In genomic region chr10:22646291-22646926, GRCh38 we compare ENCODE assay signal across 12 cellular contexts.
DNase-seq lines count a peak whose midpoint lies in the region; ATAC-seq lines count a peak whose summit lies in the region.
"Had no signal": no experiment of that assay in that cellular context is flagged by ENCODE, and none has a peak within 500 bp of the region (broad histone marks: within the 10 kb centered on the region; RNA-seq: fewer than 3 reads in every experiment).

No MANE protein-coding gene starts in this region.

- ATAC-seq in GM19324 (IDR thresholded peaks at IDR 0.05; ENCODE audit: low FRiP score, unreplicated experiment) (peak; percentile 57), HG03097 (IDR thresholded peaks at IDR 0.05; ENCODE audit: low FRiP score, unreplicated experiment) (peak; percentile 49), sciatic nerve (no peak)

- H3K36me3 ChIP-seq in BLaER1 = 0 out of 2 replicates have a peak, but pooled peaks cover 5% of the 10 kb centered on the region
- H3K36me3 ChIP-seq: tibial artery had no signal

- H3K27ac ChIP-seq in BLaER1 = no peak overlapping the region
- H3K27ac ChIP-seq: C4-2B had no signal

- no peak overlapping the region for H3K9ac ChIP-seq in BLaER1

- no peak overlapping the region for H3K4me3 ChIP-seq in BLaER1
- H3K4me3 ChIP-seq: tibial artery had no signal

- H3K27me3 ChIP-seq in BLaER1 = no peaks in the 10 kb centered on the region
- H3K27me3 ChIP-seq: tibial artery had no signal

- peaks cover 62% of the 10 kb centered on the region for H3K4me1 ChIP-seq in BLaER1

- peak; percentile 43 for DNase-seq in amniotic epithelial cell (ENCODE audit: low read depth)
- DNase-seq in T-helper 9 cell = no peak
- no peak for DNase-seq in A172 (ENCODE audit: low spot score)
- DNase-seq in NCI-H1417 (lab: John Stamatoyannopoulos, UW) = no peak
- DNase-seq in sciatic nerve (ENCODE audit: low spot score) = no peak
- DNase-seq: H7, NCI-H226, tibial artery had no signal

- H4K20me1 ChIP-seq in BLaER1 = peaks cover 72% of the 10 kb centered on the region

- H3K9me3 ChIP-seq in BLaER1 = peaks cover 4% of the 10 kb centered on the region; the same call in 1 of the 2 replicates
- H3K9me3 ChIP-seq: tibial artery had no signal

- intact Hi-C loops in sciatic nerve (cut with DNase I) = no loop called here

- peak overlapping the region; percentile 63; the same call in 1 of the 2 replicates for H3K4me2 ChIP-seq in BLaER1
